8 cellular contexts compared by ENCODE assay signal in genomic region chr10:14904316-14904732, GRCh38. TPM values are rescaled to one million over a fixed set of nuclear protein-coding genes. Genes with fewer than 3 reads are reported as not detected.
DNase-seq lines count a peak whose midpoint lies in the region; ATAC-seq and TF ChIP-seq lines count a peak whose summit lies in the region.

No MANE protein-coding gene starts in this region.

- H2BK20ac ChIP-seq in H9 (ENCODE audit: low read depth, low read length, poor library complexity, severe bottlenecking): no peak overlapping the region

- no peak overlapping the region for H2AK5ac ChIP-seq in H9 (ENCODE audit: insufficient read length, low read length)

- H3K27me3 ChIP-seq in H9 (ENCODE audit: insufficient read depth, low read length) (no peaks in the 10 kb centered on the region), SU-DHL-6 (ENCODE audit: low read length) (no peaks in the 10 kb centered on the region)

- H4K91ac ChIP-seq in H9 (ENCODE audit: insufficient read length, low read depth, low read length): no peak overlapping the region

- no peak overlapping the region for H3K27ac ChIP-seq in H9 (ENCODE audit: insufficient read length, low read depth, low read length)
- no peak overlapping the region for H3K27ac ChIP-seq in SU-DHL-6 (ENCODE audit: low read depth, low read length)

- H4K20me1 ChIP-seq in H9 (ENCODE audit: control insufficient read depth, insufficient read depth, insufficient read length): no peaks in the 10 kb centered on the region
- no peaks in the 10 kb centered on the region for H4K20me1 ChIP-seq in SU-DHL-6 (ENCODE audit: low read depth, low read length)

- H3K4me3 ChIP-seq in SU-DHL-6 (ENCODE audit: insufficient read depth, low read length, poor library complexity, severe bottlenecking): no peak overlapping the region

- peaks cover 3 to 6% of the 10 kb centered on the region in 2 experiments for H3K4me1 Mint-ChIP-seq in H9
- no peaks in the 10 kb centered on the region for H3K4me1 Mint-ChIP-seq in stimulated activated naive B cell treated with anti-CD40 and anti-IgM and Interleukin-4, amounts not matched to agents 10 μg/mL and 1 μg/mL and 100 μg/mL, for 72 hours

- no peak overlapping the region for H2BK12ac ChIP-seq in H9 (ENCODE audit: insufficient read length, low read depth, low read length)

- H3K27me3 Mint-ChIP-seq in H9 (ENCODE audit: low read depth): no peaks in the 10 kb centered on the region
- no peaks in the 10 kb centered on the region for H3K27me3 Mint-ChIP-seq in stimulated activated naive B cell treated with anti-CD40 and anti-IgM and Interleukin-4, amounts not matched to agents 10 μg/mL and 1 μg/mL and 100 μg/mL, for 72 hours

- no peak overlapping the region for H3K4me3 Mint-ChIP-seq in H9
- no peak overlapping the region for H3K4me3 Mint-ChIP-seq in stimulated activated naive B cell treated with anti-CD40 and anti-IgM and Interleukin-4, amounts not matched to agents 10 μg/mL and 1 μg/mL and 100 μg/mL, for 72 hours

- H3K79me1 ChIP-seq in H9 (ENCODE audit: insufficient read depth, low read depth, low read length, poor library complexity, severe bottlenecking): no peaks in the 10 kb centered on the region

- no peak overlapping the region for H2BK5ac ChIP-seq in H9 (ENCODE audit: insufficient read length, low read length)

- H2AFZ ChIP-seq in H9 (ENCODE audit: low read length) (no peak overlapping the region), SU-DHL-6 (ENCODE audit: low read depth, low read length, severe bottlenecking) (no peak overlapping the region)

- no peak overlapping the region for H2BK120ac ChIP-seq in H9 (ENCODE audit: low read depth, low read length, poor library complexity, severe bottlenecking)

- H2BK15ac ChIP-seq in H9 (ENCODE audit: low read depth, low read length): no peak overlapping the region

- TF ChIP-seq CTCF in H9 (conservative IDR thresholded peaks at IDR 0.05) (peak; percentile 71), SU-DHL-6 (IDR thresholded peaks at IDR 0.05; ENCODE audit: insufficient read depth, low read length, poor library complexity, severe bottlenecking) (peak; percentile 47)

- peaks cover 3 to 6% of the 10 kb centered on the region in 2 experiments; a peak in 3 of 5 replicates for H3K9me3 Mint-ChIP-seq in H9
- H3K9me3 Mint-ChIP-seq in stimulated activated naive B cell treated with anti-CD40 and anti-IgM and Interleukin-4, amounts not matched to agents 10 μg/mL and 1 μg/mL and 100 μg/mL, for 72 hours: no peaks in the 10 kb centered on the region

- no peak overlapping the region for H3K4ac ChIP-seq in H9 (ENCODE audit: low read depth, low read length)

- H3K9me2 ChIP-seq in SU-DHL-6 (replicated peaks; ENCODE audit: insufficient read depth, low read length): no peaks in the 10 kb centered on the region

- H4K5ac ChIP-seq in H9 (ENCODE audit: insufficient read length, low read depth, low read length): no peak overlapping the region

- H3K4me2 ChIP-seq in H9 (ENCODE audit: insufficient read depth, insufficient read length, low read length) (no peak overlapping the region), SU-DHL-6 (ENCODE audit: low read depth, low read length, poor library complexity, severe bottlenecking) (no peak overlapping the region)

- H3K79me2 ChIP-seq in H9 (ENCODE audit: insufficient read depth, low read length): no peaks in the 10 kb centered on the region
- peaks cover 5% of the 10 kb centered on the region; the same call in 1 of the 2 replicates for H3K79me2 ChIP-seq in SU-DHL-6 (ENCODE audit: insufficient read depth, low read length)

- no peak overlapping the region for H3K23ac ChIP-seq in H9 (ENCODE audit: insufficient read length, low read depth, low read length)

- no peak overlapping the region for H3K56ac ChIP-seq in H9 (ENCODE audit: insufficient read length, low read depth, low read length)

- no peaks in the 10 kb centered on the region for H3K23me2 ChIP-seq in H9 (ENCODE audit: insufficient read length, low read depth, low read length, poor library complexity, severe bottlenecking)

- DNase-seq in SIG-M5 treated with dmso at 0.1 percent for 504 hours (lab: John Stamatoyannopoulos, UW; ENCODE audit: unreplicated experiment): peak; percentile 46
- no peak for DNase-seq in SIG-M5 (lab: John Stamatoyannopoulos, UW)
- no peak for DNase-seq in H9
- peak; percentile 54 for DNase-seq in fibroblast of peridontal ligament (ENCODE audit: extremely low read depth)
- no peak for DNase-seq in stimulated activated naive B cell treated with anti-CD40 and anti-IgM and Interleukin-4, amounts not matched to agents 10 μg/mL and 1 μg/mL and 100 μg/mL, for 72 hours
- no peak for DNase-seq in C1 segment of cervical spinal cord (lab: John Stamatoyannopoulos, UW)

- ATAC-seq in stimulated activated naive B cell treated with anti-CD40 and anti-IgM and Interleukin-4, amounts not matched to agents 10 μg/mL and 1 μg/mL and 100 μg/mL, for 72 hours (replicated peaks): peak; percentile 66 to 69
- no peak for ATAC-seq in GM21786 (IDR thresholded peaks at IDR 0.05; ENCODE audit: unreplicated experiment)

- H4K8ac ChIP-seq in H9 (replicated peaks; ENCODE audit: insufficient read length, low read depth, low read length): no peak overlapping the region

- H3K36me3 Mint-ChIP-seq in H9 (ENCODE audit: insufficient read depth in 1 of 3, low read depth in 3 of 3): peaks cover 53 to 85% (median 84%) of the 10 kb centered on the region in 3 experiments
- H3K36me3 Mint-ChIP-seq in stimulated activated naive B cell treated with anti-CD40 and anti-IgM and Interleukin-4, amounts not matched to agents 10 μg/mL and 1 μg/mL and 100 μg/mL, for 72 hours: peaks cover 20 to 32% of the 10 kb centered on the region in 2 donors

- H3K14ac ChIP-seq in H9 (ENCODE audit: insufficient read depth, low read length): no peak overlapping the region

- no CpG with 5 or more reads among the region's 1 CpG for WGBS in H9 (ENCODE audit: extremely low coverage, insufficient read length, low lambda C conversion rate)

- H3K18ac ChIP-seq in H9 (ENCODE audit: insufficient read length, low read depth, low read length): no peak overlapping the region

- peaks cover 44% of the 10 kb centered on the region for H3K36me3 ChIP-seq in SU-DHL-6 (ENCODE audit: low read length)

- no peaks in the 10 kb centered on the region for H3K4me1 ChIP-seq in H9 (ENCODE audit: insufficient read depth, low read length)

- no peaks in the 10 kb centered on the region for H3K9me3 ChIP-seq in H9 (ENCODE audit: control insufficient read depth, low read depth, low read length)
- no peaks in the 10 kb centered on the region for H3K9me3 ChIP-seq in SU-DHL-6 (ENCODE audit: insufficient read depth, low read length)

- H3K9ac ChIP-seq in H9 (ENCODE audit: extremely low read depth, insufficient read length, low read length) (no peak overlapping the region), SU-DHL-6 (ENCODE audit: low read length) (no peak overlapping the region)

- no peak overlapping the region for H3T11ph ChIP-seq in H9 (ENCODE audit: low read length)

- peak overlapping the region in 1 of 3 experiments; percentile 55; a peak in 1 of 7 replicates for H3K27ac Mint-ChIP-seq in H9
- H3K27ac Mint-ChIP-seq in stimulated activated naive B cell treated with anti-CD40 and anti-IgM and Interleukin-4, amounts not matched to agents 10 μg/mL and 1 μg/mL and 100 μg/mL, for 72 hours: no peak overlapping the region

- peaks cover 56% of the 10 kb centered on the region for H3F3A ChIP-seq in SU-DHL-6 (ENCODE audit: insufficient read depth)

RNA-seq across cellular contexts. Expression of gene SUV39H2, which starts 25.7 kb away (rescaled TPM):
- 59.7 and 62.6 TPM in 2 replicates for total RNA-seq in H9 (2021)

RNA-seq across cellular contexts. Expression of gene DCLRE1C, which starts 49.6 kb away (rescaled TPM):
- total RNA-seq in H9 (2021): 11.9 and 15.2 TPM in 2 replicates

RNA-seq across cellular contexts. Expression of gene MEIG1, which starts 54.9 kb away (rescaled TPM):
- total RNA-seq in H9 (2021): 0.72 TPM in 1 of 2 replicates, not detected in the other

Comparison
In these comparisons a context has a peak if more than half of its experiments do, and no peak if none do; other contexts are left out.
1. DNase-seq: peak in SIG-M5 treated with dmso at 0.1 percent for 504 hours (single experiment) and fibroblast of peridontal ligament (single experiment); none in SIG-M5 (single experiment), H9 (single experiment), stimulated activated naive B cell treated with anti-CD40 and anti-IgM and Interleukin-4, amounts not matched to agents 10 μg/mL and 1 μg/mL and 100 μg/mL, for 72 hours (single experiment) and C1 segment of cervical spinal cord (0 of 14).